ENCODE assay signal across 1 cellular context in the genomic region with DNA sequence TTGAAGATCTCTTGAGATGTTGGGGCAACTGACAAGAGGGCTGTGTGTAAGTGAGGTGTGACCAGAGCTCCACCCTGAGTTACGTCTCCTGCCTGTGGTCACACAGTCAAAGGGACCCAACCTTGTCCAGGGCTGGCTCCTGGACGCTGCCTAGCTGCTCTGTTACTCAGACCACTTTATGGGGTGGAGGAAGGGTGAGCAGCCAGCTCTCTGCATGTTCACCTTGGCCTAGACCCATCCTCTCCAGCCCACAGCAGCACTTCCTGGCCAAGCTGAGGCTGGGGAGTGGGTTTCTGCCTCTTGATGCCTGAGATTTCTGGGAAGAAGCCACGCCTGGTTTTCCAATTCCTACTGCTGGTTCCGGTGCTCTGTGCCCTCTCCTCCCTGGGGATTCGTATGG.
A peak's percentile ranks its signal among the peaks of the same experiment; 100 is the strongest.
TF ChIP-seq lines count a peak whose summit lies in the region.

No MANE protein-coding gene starts in this region.

TF ChIP-seq in K562, 482 proteins besides CTCF, POLR2A, EP300 and RAD21:
- TF ChIP-seq ZSCAN29 (IDR thresholded peaks at IDR 0.05) (no peak), CXXC5 (CRISPR knock-in tag; IDR thresholded peaks at IDR 0.05) (0 out of 2 replicates have a peak, but pooled peaks have one; percentile 10)
